Comparison of ENCODE assay signal across 9 cellular contexts in genomic region chr14:20657216-20658211, GRCh38. TPM values are rescaled to one million over a fixed set of nuclear protein-coding genes. Genes with fewer than 3 reads are reported as not detected.
A peak's percentile ranks its signal among the peaks of the same experiment; 100 is the strongest.
DNase-seq lines count a peak whose midpoint lies in the region; ATAC-seq and TF ChIP-seq lines count a peak whose summit lies in the region.
"Had no signal": no experiment of that assay in that cellular context is flagged by ENCODE, and none has a peak within 500 bp of the region (broad histone marks: within the 10 kb centered on the region; RNA-seq: fewer than 3 reads in every experiment).

No MANE protein-coding gene starts in this region.

- H3K36me3 Mint-ChIP-seq in activated T-cell treated with anti-CD3 and anti-CD28 coated beads, Interleukin-2, amount 50 U/mL, for 24 hours (ENCODE audit: low read depth), result no peaks in the 10 kb centered on the region
- no peaks in the 10 kb centered on the region for H3K36me3 Mint-ChIP-seq in chondrocyte (ENCODE audit: low read depth)

- TF ChIP-seq CTCF in chondrocyte (IDR thresholded peaks at IDR 0.05) (peak; percentile 20), spleen (IDR thresholded peaks at IDR 0.05 in 8 of 11, conservative IDR thresholded peaks at IDR 0.05 in 3 of 11) (peak in 1 of 11 experiments; percentile 18)

- no peaks in the 10 kb centered on the region for H3K9me3 ChIP-seq in spleen

- H3K4me1 ChIP-seq in spleen, result peaks cover 0 to 27% (median 6%) of the 10 kb centered on the region in 6 donors

- peaks cover 73% of the 10 kb centered on the region for H3K27me3 Mint-ChIP-seq in activated T-cell treated with anti-CD3 and anti-CD28 coated beads, Interleukin-2, amount 50 U/mL, for 24 hours
- peaks cover 75% of the 10 kb centered on the region for H3K27me3 Mint-ChIP-seq in chondrocyte (ENCODE audit: low read depth)

- DNase-seq in activated T-cell treated with anti-CD3 and anti-CD28 coated beads for 1 hour (ENCODE audit: low read depth) (peak; percentile 17), NCI-H69 (lab: John Stamatoyannopoulos, UW) (peak; percentile 45), chondrocyte (ENCODE audit: low spot score) (no peak), spleen (peak; percentile 52), DMS114 treated with DMSO at 0.1 percent for 48 hours (lab: John Stamatoyannopoulos, UW; ENCODE audit: unreplicated experiment) (no peak), amygdala (lab: John Stamatoyannopoulos, UW) (no peak)
- no peak for DNase-seq in activated T-cell treated with anti-CD3 and anti-CD28 coated beads, Interleukin-2, amount 50 U/mL, for 24 hours

- H3K27me3 ChIP-seq in spleen (replicated peaks in 1 of 7), result peaks cover 0 to 90% (median 59%) of the 10 kb centered on the region in 7 donors

- H3K27ac ChIP-seq in spleen, result no peak overlapping the region

- H3K36me3 ChIP-seq in spleen, result no peaks in the 10 kb centered on the region

- H3K4me1 Mint-ChIP-seq in activated T-cell treated with anti-CD3 and anti-CD28 coated beads, Interleukin-2, amount 50 U/mL, for 24 hours (ENCODE audit: low read depth), result peaks cover 28% of the 10 kb centered on the region
- no peaks in the 10 kb centered on the region for H3K4me1 Mint-ChIP-seq in chondrocyte (ENCODE audit: low read depth)

- ATAC-seq in HG02852 (IDR thresholded peaks at IDR 0.05; ENCODE audit: unreplicated experiment), result no peak

- no peaks in the 10 kb centered on the region for H3K9me3 Mint-ChIP-seq in activated T-cell treated with anti-CD3 and anti-CD28 coated beads, Interleukin-2, amount 50 U/mL, for 24 hours
- H3K9me3 Mint-ChIP-seq in chondrocyte (ENCODE audit: low read depth), result no peaks in the 10 kb centered on the region

- intact Hi-C loops in spleen (cut with DNase I; ENCODE audit: low total_unique reads), result no loop called here

- no peak overlapping the region for H3K27ac Mint-ChIP-seq in activated T-cell treated with anti-CD3 and anti-CD28 coated beads, Interleukin-2, amount 50 U/mL, for 24 hours
- H3K27ac Mint-ChIP-seq in chondrocyte (ENCODE audit: unreplicated experiment), result no peak overlapping the region

- no peak overlapping the region for H3K4me3 Mint-ChIP-seq in activated T-cell treated with anti-CD3 and anti-CD28 coated beads, Interleukin-2, amount 50 U/mL, for 24 hours
- H3K4me3 Mint-ChIP-seq in chondrocyte (ENCODE audit: unreplicated experiment), result no peak overlapping the region

- no peak for TF ChIP-seq POLR2A in spleen (IDR thresholded peaks at IDR 0.05)

- 28 to 32% (median 30%) methylated on average over 26 to 28 of the region's 28 CpGs for WGBS in spleen, 5 donors

- no peak overlapping the region for H3K4me3 ChIP-seq in spleen

RNA-seq across cellular contexts. Expression of gene OR6S1, which starts 16.0 kb away (rescaled TPM):
- total RNA-seq in chondrocyte (not detected in 3 replicates), spleen (under 1 TPM in 2 of 7 donors, not detected in 5; 0.27 to 0.77 TPM)
- polyA plus RNA-seq in spleen, result under 1 TPM in 1 of 3 donors, not detected in 2; 0.10 TPM
- total RNA-seq: mononuclear cell had no signal

RNA-seq across cellular contexts. Expression of gene RNASE4, which starts 26.8 kb away (rescaled TPM):
- 23.6 to 32.1 TPM (median 28.5 TPM) in 3 replicates for total RNA-seq in chondrocyte
- total RNA-seq in spleen, result 10 to 100 TPM in 3 of 7 donors, 1 to 10 TPM in 3, under 1 TPM in 1; 0.89 to 19.9 (median 9.8) TPM
- polyA plus RNA-seq in spleen, result 10 to 100 TPM in 1 of 3 donors, 1 to 10 TPM in 2; 7.6 to 15.6 (median 8.4) TPM

RNA-seq across cellular contexts. Expression of gene ANG, which starts 31.1 kb away (rescaled TPM):
- total RNA-seq in chondrocyte (7.3 to 10.2 TPM (median 9.1 TPM) in 3 replicates), spleen (10 to 100 TPM in 1 of 7 donors, 1 to 10 TPM in 6; 1.6 to 10.2 (median 4.8) TPM)
- 1 to 10 TPM; 3.1 to 7.2 (median 3.9) TPM for polyA plus RNA-seq in spleen

Comparison
In these comparisons a context has a peak if more than half of its experiments do, and no peak if none do; other contexts are left out.
1. DNase-seq: peak in activated T-cell treated with anti-CD3 and anti-CD28 coated beads for 1 hour (single experiment), NCI-H69 (single experiment) and spleen (single experiment); none in activated T-cell treated with anti-CD3 and anti-CD28 coated beads, Interleukin-2, amount 50 U/mL, for 24 hours (single experiment), chondrocyte (single experiment), DMS114 treated with DMSO at 0.1 percent for 48 hours (single experiment) and amygdala (0 of 56).